ENCODE assay signal across 8 cellular contexts in the genomic region with DNA sequence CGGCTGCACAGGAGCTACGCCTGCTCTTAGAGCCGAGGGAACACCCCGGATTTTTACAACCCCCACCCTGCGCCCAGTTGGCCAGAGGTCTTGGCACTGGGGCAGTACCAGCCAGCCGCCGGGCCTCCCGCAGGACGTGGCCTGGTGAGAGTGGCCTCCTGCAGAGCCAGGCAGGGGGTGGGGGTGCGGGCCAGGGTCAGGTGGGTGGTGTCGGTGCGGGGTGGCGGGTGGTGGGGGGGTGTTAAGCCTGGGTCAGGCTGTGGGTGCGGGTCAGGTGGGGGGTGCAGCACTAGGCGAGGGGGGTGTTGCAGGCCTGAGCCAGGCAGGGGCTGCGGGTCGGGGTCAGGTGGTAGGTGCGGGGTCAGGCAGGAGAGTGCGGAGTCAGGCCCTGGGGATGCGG. TPM values are rescaled to one million over a fixed set of nuclear protein-coding genes. Genes with fewer than 3 reads are reported as not detected.
DNase-seq lines count a peak whose midpoint lies in the region; ATAC-seq and TF ChIP-seq lines count a peak whose summit lies in the region.

No MANE protein-coding gene starts in this region.

- H2AFZ ChIP-seq in GM23338 (no peak overlapping the region), hepatocyte (no peak overlapping the region)

- H3K4me3 Mint-ChIP-seq in GM23338 = peak overlapping the region; percentile 88
- H3K4me3 Mint-ChIP-seq in activated T-helper 17 cell treated with anti-CD3 and anti-CD28 coated beads, Interleukin-2, amount 50 U/mL, for 72 hours = peak overlapping the region; percentile 87

- H3K36me3 ChIP-seq in GM23338 (ENCODE audit: insufficient read depth) (no peaks in the 10 kb centered on the region), hepatocyte (replicated peaks; ENCODE audit: insufficient read depth, low read depth) (no peaks in the 10 kb centered on the region), skeletal muscle tissue (ENCODE audit: control insufficient read depth in 3 of 3, insufficient read depth in 3 of 3, low read length in 3 of 3) (peaks cover 27 to 30% (median 28%) of the 10 kb centered on the region in 3 donors)

- TF ChIP-seq CTCF in GM23338 (conservative IDR thresholded peaks at IDR 0.05; ENCODE audit: low read depth in 2 of 2) = no peak
- TF ChIP-seq CTCF in hepatocyte (IDR thresholded peaks at IDR 0.05; ENCODE audit: poor library complexity) = no peak

- no peak for DNase-seq in GM23338 (ENCODE audit: low spot score)
- no peak for DNase-seq in hepatocyte (ENCODE audit: low spot score)
- DNase-seq in cerebellar cortex (ENCODE audit: low spot score) = no peak
- DNase-seq in medulla oblongata (ENCODE audit: extremely low spot score) = no peak
- no peak for DNase-seq in activated naive CD4-positive, alpha-beta T cell treated with anti-CD3 and anti-CD28 coated beads, Interleukin-2, amount 50 U/mL, for 16 hours

- ATAC-seq in GM23338 (peak; percentile 6; the same call in 2 of the 3 replicates), GM21515 (IDR thresholded peaks at IDR 0.05; ENCODE audit: unreplicated experiment) (no peak)
- ATAC-seq in activated T-helper 17 cell treated with anti-CD3 and anti-CD28 coated beads, Interleukin-2, amount 50 U/mL, for 72 hours (replicated peaks) = no peak

- H3K27me3 ChIP-seq in GM23338 (ENCODE audit: insufficient read depth) (peaks cover 39% of the 10 kb centered on the region), hepatocyte (no peaks in the 10 kb centered on the region), skeletal muscle tissue (ENCODE audit: control insufficient read depth in 3 of 3, insufficient read depth in 3 of 3, low read length in 3 of 3) (no peaks in the 10 kb centered on the region)

- WGBS in hepatocyte (ENCODE audit: low lambda C conversion rate, missing lambda C conversion rate) = 89% methylated on average over 8 of the region's 20 CpGs

- H3K4me3 ChIP-seq in GM23338 = peak overlapping the region; percentile 26; the same call in 1 of the 2 replicates
- H3K4me3 ChIP-seq in hepatocyte = no peak overlapping the region
- H3K4me3 ChIP-seq in skeletal muscle tissue (ENCODE audit: low read length in 3 of 3) = peak overlapping the region in 2 of 3 donors; percentile 41 to 46

- H3K4me1 ChIP-seq in GM23338 (ENCODE audit: insufficient read depth) = no peaks in the 10 kb centered on the region
- H3K4me1 ChIP-seq in hepatocyte (ENCODE audit: insufficient read depth) = no peaks in the 10 kb centered on the region
- H3K4me1 ChIP-seq in skeletal muscle tissue (ENCODE audit: control insufficient read depth in 3 of 3, insufficient read depth in 3 of 3, low read length in 3 of 3) = peaks cover 6 to 18% (median 9%) of the 10 kb centered on the region in 3 donors

- H3F3A ChIP-seq in GM23338 (replicated peaks; ENCODE audit: low read depth) = 0 out of 2 replicates have a peak, but pooled peaks cover 3% of the 10 kb centered on the region

- H3K9me3 Mint-ChIP-seq in GM23338 = no peaks in the 10 kb centered on the region; the same call in 2 of the 3 replicates
- H3K9me3 Mint-ChIP-seq in activated T-helper 17 cell treated with anti-CD3 and anti-CD28 coated beads, Interleukin-2, amount 50 U/mL, for 72 hours = no peaks in the 10 kb centered on the region

- H3K4me1 Mint-ChIP-seq in GM23338 = peaks cover 5% of the 10 kb centered on the region
- H3K4me1 Mint-ChIP-seq in activated T-helper 17 cell treated with anti-CD3 and anti-CD28 coated beads, Interleukin-2, amount 50 U/mL, for 72 hours = peaks cover 5% of the 10 kb centered on the region

- H3K27me3 Mint-ChIP-seq in GM23338 (ENCODE audit: insufficient read depth, low read depth, poor library complexity) = peaks cover 30% of the 10 kb centered on the region
- no peaks in the 10 kb centered on the region for H3K27me3 Mint-ChIP-seq in activated T-helper 17 cell treated with anti-CD3 and anti-CD28 coated beads, Interleukin-2, amount 50 U/mL, for 72 hours

- H4K20me1 ChIP-seq in GM23338 (replicated peaks; ENCODE audit: insufficient read depth) = peaks cover 4% of the 10 kb centered on the region; the same call in 1 of the 2 replicates
- no peaks in the 10 kb centered on the region for H4K20me1 ChIP-seq in hepatocyte (ENCODE audit: insufficient read depth, poor library complexity, severe bottlenecking)

- H3K9ac ChIP-seq in skeletal muscle tissue (ENCODE audit: low read depth in 1 of 3, low read length in 3 of 3) = peak overlapping the region in 1 of 3 donors; percentile 60

- no peak overlapping the region for H3K27ac Mint-ChIP-seq in GM23338
- no peak overlapping the region for H3K27ac Mint-ChIP-seq in activated T-helper 17 cell treated with anti-CD3 and anti-CD28 coated beads, Interleukin-2, amount 50 U/mL, for 72 hours

- H3K27ac ChIP-seq in GM23338 (ENCODE audit: low read depth) = no peak overlapping the region
- no peak overlapping the region for H3K27ac ChIP-seq in hepatocyte
- H3K27ac ChIP-seq in skeletal muscle tissue (ENCODE audit: low read depth, low read length) = no peak overlapping the region

- H3K9me2 ChIP-seq in GM23338 (ENCODE audit: insufficient read depth) (no peaks in the 10 kb centered on the region), hepatocyte (replicated peaks; ENCODE audit: insufficient read depth) (no peaks in the 10 kb centered on the region)

- H3K79me2 ChIP-seq in GM23338 (replicated peaks; ENCODE audit: insufficient read depth) (no peaks in the 10 kb centered on the region), hepatocyte (peaks cover 9% of the 10 kb centered on the region)

- no peak overlapping the region for H3K4me2 ChIP-seq in GM23338
- H3K4me2 ChIP-seq in hepatocyte = peak overlapping the region; percentile 90

- H3K9me3 ChIP-seq in hepatocyte (ENCODE audit: low read depth) = no peaks in the 10 kb centered on the region
- no peaks in the 10 kb centered on the region for H3K9me3 ChIP-seq in skeletal muscle tissue (ENCODE audit: control insufficient read depth in 3 of 3, low read length in 3 of 3)

- H3K36me3 Mint-ChIP-seq in GM23338 (ENCODE audit: low read depth) = peaks cover 30% of the 10 kb centered on the region
- H3K36me3 Mint-ChIP-seq in activated T-helper 17 cell treated with anti-CD3 and anti-CD28 coated beads, Interleukin-2, amount 50 U/mL, for 72 hours (ENCODE audit: low read depth) = peaks cover 30% of the 10 kb centered on the region

TF ChIP-seq in GM23338, 12 proteins besides CTCF, POLR2A, EP300 and RAD21 (continues in another document):
- TF ChIP-seq STAT1 (IDR thresholded peaks at IDR 0.05; ENCODE audit: unreplicated experiment) = no peak
- TF ChIP-seq, protein P1, sequence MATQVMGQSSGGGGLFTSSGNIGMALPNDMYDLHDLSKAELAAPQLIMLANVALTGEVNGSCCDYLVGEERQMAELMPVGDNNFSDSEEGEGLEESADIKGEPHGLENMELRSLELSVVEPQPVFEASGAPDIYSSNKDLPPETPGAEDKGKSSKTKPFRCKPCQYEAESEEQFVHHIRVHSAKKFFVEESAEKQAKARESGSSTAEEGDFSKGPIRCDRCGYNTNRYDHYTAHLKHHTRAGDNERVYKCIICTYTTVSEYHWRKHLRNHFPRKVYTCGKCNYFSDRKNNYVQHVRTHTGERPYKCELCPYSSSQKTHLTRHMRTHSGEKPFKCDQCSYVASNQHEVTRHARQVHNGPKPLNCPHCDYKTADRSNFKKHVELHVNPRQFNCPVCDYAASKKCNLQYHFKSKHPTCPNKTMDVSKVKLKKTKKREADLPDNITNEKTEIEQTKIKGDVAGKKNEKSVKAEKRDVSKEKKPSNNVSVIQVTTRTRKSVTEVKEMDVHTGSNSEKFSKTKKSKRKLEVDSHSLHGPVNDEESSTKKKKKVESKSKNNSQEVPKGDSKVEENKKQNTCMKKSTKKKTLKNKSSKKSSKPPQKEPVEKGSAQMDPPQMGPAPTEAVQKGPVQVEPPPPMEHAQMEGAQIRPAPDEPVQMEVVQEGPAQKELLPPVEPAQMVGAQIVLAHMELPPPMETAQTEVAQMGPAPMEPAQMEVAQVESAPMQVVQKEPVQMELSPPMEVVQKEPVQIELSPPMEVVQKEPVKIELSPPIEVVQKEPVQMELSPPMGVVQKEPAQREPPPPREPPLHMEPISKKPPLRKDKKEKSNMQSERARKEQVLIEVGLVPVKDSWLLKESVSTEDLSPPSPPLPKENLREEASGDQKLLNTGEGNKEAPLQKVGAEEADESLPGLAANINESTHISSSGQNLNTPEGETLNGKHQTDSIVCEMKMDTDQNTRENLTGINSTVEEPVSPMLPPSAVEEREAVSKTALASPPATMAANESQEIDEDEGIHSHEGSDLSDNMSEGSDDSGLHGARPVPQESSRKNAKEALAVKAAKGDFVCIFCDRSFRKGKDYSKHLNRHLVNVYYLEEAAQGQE (IDR thresholded peaks at IDR 0.05; ENCODE audit: unreplicated experiment) = no peak
- TF ChIP-seq ZNF114 (CRISPR knock-in tag; IDR thresholded peaks at IDR 0.05) = no peak

RNA-seq across cellular contexts. Expression of a gene that starts 0.6 kb away (rescaled TPM):
- total RNA-seq in GM23338 (2014; rRNA removed; shearing (Covaris generic)) = 87.8 and 92.1 TPM in 2 replicates
- polyA plus RNA-seq in GM23338 (2016; fragmentation: Nextera tagmentation; extraction: Ambion mirVana) (120 and 127 TPM in 2 replicates), hepatocyte (167 and 204 TPM in 2 replicates)
- 10 to 100 TPM; 61.3 to 73.8 TPM for total RNA-seq in activated T-helper 17 cell treated with anti-CD3 and anti-CD28 coated beads, Interleukin-2, amount 50 U/mL, for 72 hours
- total RNA-seq in hepatocyte (146 TPM in 2 replicates), skeletal muscle tissue (76.7 TPM)

RNA-seq across cellular contexts. Expression of a gene that starts 6.6 kb away (rescaled TPM):
- 8.7 and 8.8 TPM in 2 replicates for total RNA-seq in GM23338 (2014; rRNA removed; shearing (Covaris generic))
- polyA plus RNA-seq in GM23338 (2016; fragmentation: Nextera tagmentation; extraction: Ambion mirVana) = 4.1 and 6.1 TPM in 2 replicates
- 1 to 10 TPM; 3.0 to 9.2 TPM for total RNA-seq in activated T-helper 17 cell treated with anti-CD3 and anti-CD28 coated beads, Interleukin-2, amount 50 U/mL, for 72 hours
- total RNA-seq in hepatocyte = 11.5 and 12.7 TPM in 2 replicates
- polyA plus RNA-seq in hepatocyte = 19.6 and 27.6 TPM in 2 replicates
- total RNA-seq in skeletal muscle tissue = 7.3 TPM

RNA-seq across cellular contexts. Expression of a gene that starts 14.7 kb away (rescaled TPM):
- 33.9 and 43.9 TPM in 2 replicates for total RNA-seq in GM23338 (2014; rRNA removed; shearing (Covaris generic))
- 30.8 and 33.0 TPM in 2 replicates for polyA plus RNA-seq in GM23338 (2016; fragmentation: Nextera tagmentation; extraction: Ambion mirVana)
- 10 to 100 TPM; 13.8 to 21.9 TPM for total RNA-seq in activated T-helper 17 cell treated with anti-CD3 and anti-CD28 coated beads, Interleukin-2, amount 50 U/mL, for 72 hours
- total RNA-seq in hepatocyte = 17.3 and 34.6 TPM in 2 replicates
- 31.1 and 35.0 TPM in 2 replicates for polyA plus RNA-seq in hepatocyte
- total RNA-seq in skeletal muscle tissue = 9.4 TPM

RNA-seq across cellular contexts. Expression of a gene that starts 21.4 kb away (rescaled TPM):
- 35.3 and 45.7 TPM in 2 replicates for total RNA-seq in GM23338 (2014; rRNA removed; shearing (Covaris generic))
- 68.6 and 70.8 TPM in 2 replicates for polyA plus RNA-seq in GM23338 (2016; fragmentation: Nextera tagmentation; extraction: Ambion mirVana)
- 10 to 100 TPM; 38.9 to 58.8 TPM for total RNA-seq in activated T-helper 17 cell treated with anti-CD3 and anti-CD28 coated beads, Interleukin-2, amount 50 U/mL, for 72 hours
- 53.2 and 57.0 TPM in 2 replicates for total RNA-seq in hepatocyte
- polyA plus RNA-seq in hepatocyte = 154 and 180 TPM in 2 replicates
- total RNA-seq in skeletal muscle tissue = 21.9 TPM

RNA-seq across cellular contexts. Expression of a gene that starts 25.3 kb away (rescaled TPM):
- total RNA-seq in GM23338 (2014; rRNA removed; shearing (Covaris generic)) = not detected in 2 replicates
- polyA plus RNA-seq in GM23338 (2016; fragmentation: Nextera tagmentation; extraction: Ambion mirVana) = 0.68 and 1.5 TPM in 2 replicates
- not detected for total RNA-seq in activated T-helper 17 cell treated with anti-CD3 and anti-CD28 coated beads, Interleukin-2, amount 50 U/mL, for 72 hours
- total RNA-seq in hepatocyte = 146 and 156 TPM in 2 replicates
- 178 and 324 TPM in 2 replicates for polyA plus RNA-seq in hepatocyte
- total RNA-seq in skeletal muscle tissue = not detected
